In genomic region chr3:17588422-17588821, GRCh38 we compare ENCODE assay signal across 26 cellular contexts.
"Had no signal": no experiment of that assay in that cellular context is flagged by ENCODE, and none has a peak within 500 bp of the region (broad histone marks: within the 10 kb centered on the region; RNA-seq: fewer than 3 reads in every experiment).

No MANE protein-coding gene starts in this region.

- H3K36me3 ChIP-seq: neutrophil, ovary, thoracic aorta, thyroid gland, upper lobe of left lung had no signal

- FAIRE-seq: small intestine, urothelium cell line had no signal

- ATAC-seq: naive thymus-derived CD8-positive, alpha-beta T cell; natural killer cell treated with Interleukin-12 subunit alpha and Interleukin-12 subunit beta and Interleukin-15 and Interleukin-18, amount 100 ng/mL, for 72 hours; psoas muscle; right cardiac atrium; sciatic nerve; stimulated activated effector memory CD8-positive, alpha-beta T cell treated with anti-CD3 and anti-CD28 coated beads, Interleukin-12 subunit alpha, Interleukin-12 subunit beta, amount 100 ng/mL, for 72 hours; stimulated activated naive B cell treated with anti-CD40 and anti-IgM and Interleukin-4, amounts not matched to agents 10 μg/mL and 1 μg/mL and 100 μg/mL, for 72 hours had no signal

- H3K27me3 ChIP-seq: neutrophil, ovary, stomach, thyroid gland, tibial nerve, upper lobe of left lung, vagina had no signal

- DNase-seq: naive thymus-derived CD8-positive, alpha-beta T cell; nephron progenitor cell; nucleus accumbens; ovary; posterior cingulate gyrus; psoas muscle; right cardiac atrium; small intestine; stimulated activated CD4-positive, alpha-beta T cell treated with anti-CD3 and anti-CD28 coated beads, Interleukin-15, amount 100 ng/mL, for 24 hours; stimulated activated CD4-positive, alpha-beta T cell treated with anti-CD3 and anti-CD28 coated beads, Interleukin-2, amount 100 ng/mL, for 24 hours; stimulated activated CD4-positive, alpha-beta T cell treated with anti-CD3 and anti-CD28 coated beads, Interleukin-2, amount 100 ng/mL, for 48 hours; stimulated activated CD4-positive, alpha-beta T cell treated with anti-CD3 and anti-CD28 coated beads, Interleukin-4, amount 100 ng/mL, for 24 hours; stimulated activated naive B cell treated with anti-CD40 and anti-IgM and Interleukin-4, amounts not matched to agents 10 μg/mL and 1 μg/mL and 100 μg/mL, for 72 hours; stimulated activated naive CD4-positive, alpha-beta T cell treated with Interleukin-2 at 50 U/mL for 16 hours; stomach; thyroid gland; upper lobe of left lung had no signal

- H3K79me2 ChIP-seq: parathyroid adenoma had no signal

- H3K4me1 ChIP-seq: parathyroid adenoma, psoas muscle, thyroid gland, upper lobe of left lung, vagina had no signal

- H2AFZ ChIP-seq: parathyroid adenoma had no signal

- H3K9me3 ChIP-seq: neutrophil, thyroid gland had no signal

- H3K27ac ChIP-seq: neutrophil, ovary, parathyroid adenoma, psoas muscle, stomach, thoracic aorta, thyroid gland, tibial nerve, upper lobe of left lung, vagina had no signal

- H3K9ac ChIP-seq: parathyroid adenoma had no signal

- H3K4me3 ChIP-seq: ovary, psoas muscle, stomach, thoracic aorta, thyroid gland, tibial nerve, upper lobe of left lung, vagina had no signal
